Comparison of ENCODE assay signal across 1 cellular context in genomic region chr12:89707992-89708792, GRCh38.
TF ChIP-seq lines count a peak whose summit lies in the region.

No MANE protein-coding gene starts in this region.

TF ChIP-seq in K562, 482 proteins besides CTCF, POLR2A, EP300 and RAD21 (continued from another document and continues in another):
- no peak for TF ChIP-seq ZNF407 (IDR thresholded peaks at IDR 0.05; ENCODE audit: low read depth)
- TF ChIP-seq, protein P1, sequence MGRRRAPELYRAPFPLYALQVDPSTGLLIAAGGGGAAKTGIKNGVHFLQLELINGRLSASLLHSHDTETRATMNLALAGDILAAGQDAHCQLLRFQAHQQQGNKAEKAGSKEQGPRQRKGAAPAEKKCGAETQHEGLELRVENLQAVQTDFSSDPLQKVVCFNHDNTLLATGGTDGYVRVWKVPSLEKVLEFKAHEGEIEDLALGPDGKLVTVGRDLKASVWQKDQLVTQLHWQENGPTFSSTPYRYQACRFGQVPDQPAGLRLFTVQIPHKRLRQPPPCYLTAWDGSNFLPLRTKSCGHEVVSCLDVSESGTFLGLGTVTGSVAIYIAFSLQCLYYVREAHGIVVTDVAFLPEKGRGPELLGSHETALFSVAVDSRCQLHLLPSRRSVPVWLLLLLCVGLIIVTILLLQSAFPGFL (CRISPR knock-in tag; IDR thresholded peaks at IDR 0.05), result no peak
- TF ChIP-seq ZNF518B (CRISPR knock-in tag; IDR thresholded peaks at IDR 0.05), result no peak
- no peak for TF ChIP-seq HNRNPUL1 (IDR thresholded peaks at IDR 0.05; ENCODE audit: low read length)
- TF ChIP-seq ARID4B (CRISPR knock-in tag; IDR thresholded peaks at IDR 0.05), result 0 out of 2 replicates have a peak, but pooled peaks have one; percentile 15
- TF ChIP-seq POU5F1 (IDR thresholded peaks at IDR 0.05; ENCODE audit: borderline replicate concordance, low read depth, low read length, partially characterized antibody), result no peak
- no peak for TF ChIP-seq MBD2 (IDR thresholded peaks at IDR 0.05; ENCODE audit: borderline replicate concordance, low read depth)
- TF ChIP-seq SNAPC5 (CRISPR knock-in tag; IDR thresholded peaks at IDR 0.05), result no peak
- TF ChIP-seq SRSF7 (optimal IDR thresholded peaks at IDR 0.05; ENCODE audit: low read depth, low read length), result no peak
- TF ChIP-seq ZNF184 (CRISPR knock-in tag; IDR thresholded peaks at IDR 0.05), result no peak
- TF ChIP-seq MTA3 (IDR thresholded peaks at IDR 0.05; ENCODE audit: borderline replicate concordance), result no peak
- TF ChIP-seq RFX7 (CRISPR knock-in tag; IDR thresholded peaks at IDR 0.05), result no peak
- TF ChIP-seq, protein P2, sequence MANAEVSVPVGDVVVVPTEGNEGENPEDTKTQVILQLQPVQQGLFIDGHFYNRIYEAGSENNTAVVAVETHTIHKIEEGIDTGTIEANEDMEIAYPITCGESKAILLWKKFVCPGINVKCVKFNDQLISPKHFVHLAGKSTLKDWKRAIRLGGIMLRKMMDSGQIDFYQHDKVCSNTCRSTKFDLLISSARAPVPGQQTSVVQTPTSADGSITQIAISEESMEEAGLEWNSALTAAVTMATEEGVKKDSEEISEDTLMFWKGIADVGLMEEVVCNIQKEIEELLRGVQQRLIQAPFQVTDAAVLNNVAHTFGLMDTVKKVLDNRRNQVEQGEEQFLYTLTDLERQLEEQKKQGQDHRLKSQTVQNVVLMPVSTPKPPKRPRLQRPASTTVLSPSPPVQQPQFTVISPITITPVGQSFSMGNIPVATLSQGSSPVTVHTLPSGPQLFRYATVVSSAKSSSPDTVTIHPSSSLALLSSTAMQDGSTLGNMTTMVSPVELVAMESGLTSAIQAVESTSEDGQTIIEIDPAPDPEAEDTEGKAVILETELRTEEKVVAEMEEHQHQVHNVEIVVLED (CRISPR knock-in tag; IDR thresholded peaks at IDR 0.05), result no peak
- no peak for TF ChIP-seq GTF2A2 (tag; IDR thresholded peaks at IDR 0.05)
- no peak for TF ChIP-seq ZNF766 (CRISPR knock-in tag; conservative IDR thresholded peaks at IDR 0.05)
- no peak for TF ChIP-seq ZBTB8A (IDR thresholded peaks at IDR 0.05; ENCODE audit: partially characterized antibody)
- TF ChIP-seq, protein P3, sequence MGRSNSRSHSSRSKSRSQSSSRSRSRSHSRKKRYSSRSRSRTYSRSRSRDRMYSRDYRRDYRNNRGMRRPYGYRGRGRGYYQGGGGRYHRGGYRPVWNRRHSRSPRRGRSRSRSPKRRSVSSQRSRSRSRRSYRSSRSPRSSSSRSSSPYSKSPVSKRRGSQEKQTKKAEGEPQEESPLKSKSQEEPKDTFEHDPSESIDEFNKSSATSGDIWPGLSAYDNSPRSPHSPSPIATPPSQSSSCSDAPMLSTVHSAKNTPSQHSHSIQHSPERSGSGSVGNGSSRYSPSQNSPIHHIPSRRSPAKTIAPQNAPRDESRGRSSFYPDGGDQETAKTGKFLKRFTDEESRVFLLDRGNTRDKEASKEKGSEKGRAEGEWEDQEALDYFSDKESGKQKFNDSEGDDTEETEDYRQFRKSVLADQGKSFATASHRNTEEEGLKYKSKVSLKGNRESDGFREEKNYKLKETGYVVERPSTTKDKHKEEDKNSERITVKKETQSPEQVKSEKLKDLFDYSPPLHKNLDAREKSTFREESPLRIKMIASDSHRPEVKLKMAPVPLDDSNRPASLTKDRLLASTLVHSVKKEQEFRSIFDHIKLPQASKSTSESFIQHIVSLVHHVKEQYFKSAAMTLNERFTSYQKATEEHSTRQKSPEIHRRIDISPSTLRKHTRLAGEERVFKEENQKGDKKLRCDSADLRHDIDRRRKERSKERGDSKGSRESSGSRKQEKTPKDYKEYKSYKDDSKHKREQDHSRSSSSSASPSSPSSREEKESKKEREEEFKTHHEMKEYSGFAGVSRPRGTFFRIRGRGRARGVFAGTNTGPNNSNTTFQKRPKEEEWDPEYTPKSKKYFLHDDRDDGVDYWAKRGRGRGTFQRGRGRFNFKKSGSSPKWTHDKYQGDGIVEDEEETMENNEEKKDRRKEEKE (IDR thresholded peaks at IDR 0.05; ENCODE audit: borderline replicate concordance in 1 of 2, control insufficient read depth in 1 of 2, low read depth in 2 of 2, low read length in 1 of 2), result no peak
- TF ChIP-seq PRPF4 (IDR thresholded peaks at IDR 0.05; ENCODE audit: insufficient read depth, low read depth, low read length, poor library complexity, severe bottlenecking), result peak; percentile 7
- TF ChIP-seq DPF2 (IDR thresholded peaks at IDR 0.05), result no peak
- TF ChIP-seq, protein P4, sequence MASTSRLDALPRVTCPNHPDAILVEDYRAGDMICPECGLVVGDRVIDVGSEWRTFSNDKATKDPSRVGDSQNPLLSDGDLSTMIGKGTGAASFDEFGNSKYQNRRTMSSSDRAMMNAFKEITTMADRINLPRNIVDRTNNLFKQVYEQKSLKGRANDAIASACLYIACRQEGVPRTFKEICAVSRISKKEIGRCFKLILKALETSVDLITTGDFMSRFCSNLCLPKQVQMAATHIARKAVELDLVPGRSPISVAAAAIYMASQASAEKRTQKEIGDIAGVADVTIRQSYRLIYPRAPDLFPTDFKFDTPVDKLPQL (IDR thresholded peaks at IDR 0.05; ENCODE audit: extremely low read depth, insufficient read length), result no peak
- peak; percentile 56; the same call in 1 of the 2 replicates for TF ChIP-seq HNRNPL (IDR thresholded peaks at IDR 0.05; ENCODE audit: low read depth, low read length)
- peak in 1 of 2 experiments; percentile 17; a peak in 1 of 4 replicates for TF ChIP-seq HDAC1 (IDR thresholded peaks at IDR 0.05)
- TF ChIP-seq, protein P5, sequence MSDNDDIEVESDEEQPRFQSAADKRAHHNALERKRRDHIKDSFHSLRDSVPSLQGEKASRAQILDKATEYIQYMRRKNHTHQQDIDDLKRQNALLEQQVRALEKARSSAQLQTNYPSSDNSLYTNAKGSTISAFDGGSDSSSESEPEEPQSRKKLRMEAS (CRISPR knock-in tag; IDR thresholded peaks at IDR 0.05), result no peak; the same call in 1 of the 2 replicates
- TF ChIP-seq NRF1 (conservative IDR thresholded peaks at IDR 0.05 in 1 of 2, IDR thresholded peaks at IDR 0.05 in 1 of 2), result peak in 1 of 2 experiments; percentile 43; a peak in 2 of 4 replicates
- TF ChIP-seq HDAC3 (IDR thresholded peaks at IDR 0.05; ENCODE audit: borderline replicate concordance, partially characterized antibody), result no peak
